In the genomic region with DNA sequence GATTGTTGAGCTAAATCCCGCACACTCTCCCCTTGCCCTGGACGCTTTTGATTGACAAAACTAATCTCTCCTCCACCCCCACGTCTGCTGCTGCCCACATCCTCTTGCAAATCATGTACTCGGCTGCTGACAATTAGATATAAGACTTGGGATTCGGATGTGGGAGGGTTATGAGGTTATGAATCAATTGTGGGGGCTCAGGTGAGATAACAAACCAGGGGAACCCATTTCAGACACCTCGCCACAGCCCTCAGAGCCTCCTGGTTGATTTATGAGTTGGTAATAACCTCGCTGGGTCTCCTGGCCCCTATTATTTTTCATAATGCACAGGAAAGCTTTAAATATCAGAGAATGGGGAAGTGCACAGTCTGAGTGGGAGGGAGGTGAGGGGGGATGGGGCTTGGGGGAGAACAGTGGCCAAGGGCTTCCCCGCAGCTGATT, we compare ENCODE assay signal across 9 cellular contexts.
A peak's percentile ranks its signal among the peaks of the same experiment; 100 is the strongest.
DNase-seq lines count a peak whose midpoint lies in the region; ATAC-seq, FAIRE-seq and TF ChIP-seq lines count a peak whose summit lies in the region.
"Had no signal": no experiment of that assay in that cellular context is flagged by ENCODE, and none has a peak within 500 bp of the region (broad histone marks: within the 10 kb centered on the region; RNA-seq: fewer than 3 reads in every experiment).

No MANE protein-coding gene starts in this region.

- H3K27ac Mint-ChIP-seq in T-helper 17 cell (peak overlapping the region; percentile 92), astrocyte (ENCODE audit: unreplicated experiment) (no peak overlapping the region)

- H3K4me1 ChIP-seq in astrocyte (ENCODE audit: insufficient read depth, low read length) (peaks cover 14% of the 10 kb centered on the region), esophagus muscularis mucosa (no peaks in the 10 kb centered on the region)

- H3K9me3 Mint-ChIP-seq in astrocyte (ENCODE audit: unreplicated experiment) = no peaks in the 10 kb centered on the region

- H3K4me2 ChIP-seq in astrocyte (ENCODE audit: low read length) = peak overlapping the region; percentile 63

- DNase-seq in T-helper 17 cell (no peak), astrocyte (ENCODE audit: low read depth) (no peak), esophagus muscularis mucosa (ENCODE audit: extremely low spot score) (no peak)
- DNase-seq in stimulated activated CD8-positive, alpha-beta memory T cell treated with anti-CD3 and anti-CD28 coated beads, Interleukin-4, amount 100 ng/mL, for 24 hours (ENCODE audit: low read depth) = peak; percentile 15
- DNase-seq: SW 1271 had no signal

- no peak overlapping the region for H3K27ac ChIP-seq in astrocyte (ENCODE audit: low read depth, low read length)
- H3K27ac ChIP-seq in esophagus muscularis mucosa (replicated peaks in 1 of 4) = no peak overlapping the region

- peak overlapping the region; percentile 92 for H3K4me3 Mint-ChIP-seq in T-helper 17 cell
- no peak overlapping the region for H3K4me3 Mint-ChIP-seq in astrocyte (ENCODE audit: unreplicated experiment)

- no peak for TF ChIP-seq POLR2A in esophagus muscularis mucosa (IDR thresholded peaks at IDR 0.05; ENCODE audit: low read depth)

- no peaks in the 10 kb centered on the region for H3K36me3 Mint-ChIP-seq in T-helper 17 cell (ENCODE audit: low read depth)
- H3K36me3 Mint-ChIP-seq in astrocyte (ENCODE audit: low read depth, unreplicated experiment) = no peaks in the 10 kb centered on the region

- FAIRE-seq in astrocyte (lab: Jason Lieb, UNC) = no peak

- ATAC-seq in HG02610 (IDR thresholded peaks at IDR 0.05; ENCODE audit: unreplicated experiment) = peak; percentile 31
- peak; percentile 65 for ATAC-seq in T-helper 17 cell
- ATAC-seq in HG03439 (IDR thresholded peaks at IDR 0.05; ENCODE audit: unreplicated experiment) = no peak
- ATAC-seq in HG03097 (IDR thresholded peaks at IDR 0.05; ENCODE audit: low FRiP score, unreplicated experiment) = no peak
- no peak for ATAC-seq in GM21515 (IDR thresholded peaks at IDR 0.05; ENCODE audit: unreplicated experiment)

- no peak overlapping the region for H2AFZ ChIP-seq in astrocyte (ENCODE audit: low read depth, low read length)

- H4K20me1 ChIP-seq in astrocyte (ENCODE audit: insufficient read depth, low read length) = no peaks in the 10 kb centered on the region

- H3K27me3 ChIP-seq in astrocyte (ENCODE audit: insufficient read depth, low read length) (peaks cover 8% of the 10 kb centered on the region), esophagus muscularis mucosa (peaks cover 0 to 12% (median 0%) of the 10 kb centered on the region in 4 donors)

- TF ChIP-seq CTCF in astrocyte (IDR thresholded peaks at IDR 0.05; ENCODE audit: insufficient read depth, low read depth, low read length) = no peak
- TF ChIP-seq CTCF in esophagus muscularis mucosa (IDR thresholded peaks at IDR 0.05) = no peak

- WGBS in esophagus muscularis mucosa = 78% methylated on average over 8 of the region's 8 CpGs

- H3K4me3 ChIP-seq in astrocyte (ENCODE audit: insufficient read depth, low read depth, low read length) (no peak overlapping the region), esophagus muscularis mucosa (no peak overlapping the region)

- intact Hi-C loops in esophagus muscularis mucosa (cut with DNase I) = no loop called here

- no peaks in the 10 kb centered on the region for H3K79me2 ChIP-seq in astrocyte (ENCODE audit: insufficient read depth, low read length)

- no peak overlapping the region for H3K9ac ChIP-seq in astrocyte (ENCODE audit: low read length)

- H3K36me3 ChIP-seq in astrocyte (ENCODE audit: insufficient read depth, low read length) (no peaks in the 10 kb centered on the region), esophagus muscularis mucosa (no peaks in the 10 kb centered on the region)

- TF ChIP-seq EP300 in esophagus muscularis mucosa (IDR thresholded peaks at IDR 0.05) = no peak

- H3K9me3 ChIP-seq in T-helper 17 cell (ENCODE audit: control insufficient read depth, low read length, poor library complexity, severe bottlenecking) (no peaks in the 10 kb centered on the region), astrocyte (ENCODE audit: insufficient read depth, low read depth, low read length) (no peaks in the 10 kb centered on the region), esophagus muscularis mucosa (no peaks in the 10 kb centered on the region)

- H3K27me3 Mint-ChIP-seq in T-helper 17 cell (no peaks in the 10 kb centered on the region), astrocyte (ENCODE audit: low read depth, unreplicated experiment) (peaks cover 13% of the 10 kb centered on the region)

- H3K4me1 Mint-ChIP-seq in T-helper 17 cell (peaks cover 50% of the 10 kb centered on the region), astrocyte (ENCODE audit: low read depth, unreplicated experiment) (peaks cover 17% of the 10 kb centered on the region)

Comparison
In these comparisons a context has a peak if more than half of its experiments do, and no peak if none do; other contexts are left out.
1. ATAC-seq: peak in HG02610 (single experiment) and T-helper 17 cell (single experiment); none in HG03439 (single experiment), HG03097 (single experiment) and GM21515 (single experiment).